1 cellular context compared by ENCODE assay signal in the genomic region with DNA sequence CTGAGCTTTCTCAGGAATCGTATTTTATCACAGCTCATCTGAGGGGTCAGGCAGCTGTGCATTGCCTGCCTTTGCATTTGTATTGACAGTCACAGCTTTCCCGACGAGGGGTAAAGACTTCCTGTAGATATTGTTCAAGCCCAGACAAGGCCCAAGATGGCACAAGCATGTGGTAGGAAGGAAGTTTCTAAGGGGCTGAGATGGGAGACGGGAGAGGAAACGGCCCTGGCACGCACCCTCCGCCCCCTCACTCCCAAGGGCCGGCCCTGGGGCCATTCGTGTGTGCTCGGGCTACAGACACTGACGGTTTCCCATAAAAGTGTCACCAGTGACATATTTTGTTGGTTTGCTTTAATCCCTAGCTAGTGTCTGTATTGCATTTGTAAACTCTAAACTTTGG.
TF ChIP-seq lines count a peak whose summit lies in the region.

No MANE protein-coding gene starts in this region.

TF ChIP-seq in WTC11, 78 proteins besides CTCF, POLR2A, EP300 and RAD21:
- TF ChIP-seq AFF4 (CRISPR knock-in tag; IDR thresholded peaks at IDR 0.05; ENCODE audit: borderline replicate concordance) = no peak
